ENCODE assay signal across 9 cellular contexts in genomic region chr16:54447606-54448440, GRCh38.
A peak's percentile ranks its signal among the peaks of the same experiment; 100 is the strongest.
DNase-seq lines count a peak whose midpoint lies in the region; ATAC-seq and TF ChIP-seq lines count a peak whose summit lies in the region.
"Had no signal": no experiment of that assay in that cellular context is flagged by ENCODE, and none has a peak within 500 bp of the region (broad histone marks: within the 10 kb centered on the region; RNA-seq: fewer than 3 reads in every experiment).

No MANE protein-coding gene starts in this region.

- peak overlapping the region in 2 of 3 experiments; percentile 12 to 72; a peak in 2 of 7 replicates for H3K27ac Mint-ChIP-seq in H9
- H3K27ac Mint-ChIP-seq: T-helper 2 cell treated with Interferon-gamma antibody and Interleukin-4, amounts not matched to agents 5 μg/mL and 100 μg/mL, for 36 hours had no signal

- POLR2A ChIA-PET in Panc1 (lab: Charles Lee) = no interaction called here

- no peak overlapping the region for H2BK20ac ChIP-seq in H9 (ENCODE audit: low read depth, low read length, poor library complexity, severe bottlenecking)

- H3K36me3 Mint-ChIP-seq in H9 (ENCODE audit: insufficient read depth in 1 of 3, low read depth in 3 of 3) = no peaks in the 10 kb centered on the region; a peak in 1 of 7 replicates

- H3K9me3 ChIP-seq in H9 (ENCODE audit: control insufficient read depth, low read depth, low read length) (no peaks in the 10 kb centered on the region), Panc1 (ENCODE audit: control insufficient read depth, insufficient read depth, low read depth, low read length) (no peaks in the 10 kb centered on the region)

- no peak overlapping the region; the same call in 1 of the 2 replicates for H3K14ac ChIP-seq in H9 (ENCODE audit: insufficient read depth, low read length)

- H2BK120ac ChIP-seq in H9 (ENCODE audit: low read depth, low read length, poor library complexity, severe bottlenecking) = no peak overlapping the region

- H3K9ac ChIP-seq in H9 (ENCODE audit: extremely low read depth, insufficient read length, low read length) = no peak overlapping the region

- H3K4me3 Mint-ChIP-seq in H9 = no peak overlapping the region
- H3K4me3 Mint-ChIP-seq: T-helper 2 cell treated with Interferon-gamma antibody and Interleukin-4, amounts not matched to agents 5 μg/mL and 100 μg/mL, for 36 hours had no signal

- DNase-seq in H9 = no peak
- peak; percentile 43 for DNase-seq in Panc1 (ENCODE audit: low read depth, low spot score)
- DNase-seq in renal cortical epithelial cell (ENCODE audit: low read depth) = peak; percentile 91
- no peak for DNase-seq in NCI-H1930 (lab: John Stamatoyannopoulos, UW)
- no peak for DNase-seq in NCI-H748 (lab: John Stamatoyannopoulos, UW; ENCODE audit: unreplicated experiment)
- DNase-seq in GM13976 (ENCODE audit: low spot score) = no peak
- DNase-seq: NCI-H1417 treated with DMSO at 0.1 percent for 48 hours had no signal

- intact Hi-C loops in Panc1 (cut with micrococcal nuclease; ENCODE audit: unreplicated experiment) = no loop called here

- H3K27ac ChIP-seq in H9 (ENCODE audit: insufficient read length, low read depth, low read length) (no peak overlapping the region), Panc1 (ENCODE audit: low read length) (no peak overlapping the region)

- no peaks in the 10 kb centered on the region; a peak in 3 of 5 replicates for H3K9me3 Mint-ChIP-seq in H9
- H3K9me3 Mint-ChIP-seq: T-helper 2 cell treated with Interferon-gamma antibody and Interleukin-4, amounts not matched to agents 5 μg/mL and 100 μg/mL, for 36 hours had no signal

- H3K23me2 ChIP-seq in H9 (ENCODE audit: insufficient read length, low read depth, low read length, poor library complexity, severe bottlenecking) = no peaks in the 10 kb centered on the region

- no peak overlapping the region for H2BK15ac ChIP-seq in H9 (ENCODE audit: low read depth, low read length)

- no peak for TF ChIP-seq CTCF in H9 (conservative IDR thresholded peaks at IDR 0.05)
- no peak for TF ChIP-seq CTCF in Panc1 (IDR thresholded peaks at IDR 0.05)
- TF ChIP-seq CTCF in GM13976 (IDR thresholded peaks at IDR 0.05; ENCODE audit: borderline replicate concordance, control extremely low read depth, extremely low read depth, insufficient read depth, missing control alignments) = no peak

- no peak overlapping the region for H3K4me3 ChIP-seq in Panc1 (ENCODE audit: low read depth in 2 of 2, low read length in 2 of 2)

- CTCF ChIA-PET in Panc1 (lab: Charles Lee) = interaction anchor here (0.6 kb wide), 1 partner anchor 61 kb away, joined by 4 read pairs; no protein-coding TSS in a partner anchor

- H3K4me1 Mint-ChIP-seq in H9 = peaks cover 1 to 4% of the 10 kb centered on the region in 2 experiments; a peak in 2 of 4 replicates

- peaks cover 3% of the 10 kb centered on the region for H3K27me3 Mint-ChIP-seq in H9 (ENCODE audit: low read depth)

- no peaks in the 10 kb centered on the region for H3K4me1 ChIP-seq in H9 (ENCODE audit: insufficient read depth, low read length)
- H3K4me1 ChIP-seq in Panc1 (ENCODE audit: control insufficient read depth, insufficient read depth, low read length) = no peaks in the 10 kb centered on the region

- H3K79me2 ChIP-seq in H9 (ENCODE audit: insufficient read depth, low read length) = no peaks in the 10 kb centered on the region

- no peaks in the 10 kb centered on the region for H3K27me3 ChIP-seq in H9 (ENCODE audit: insufficient read depth, low read length)
- no peaks in the 10 kb centered on the region for H3K27me3 ChIP-seq in Panc1 (ENCODE audit: control insufficient read depth, insufficient read depth, low read length)

- no peaks in the 10 kb centered on the region for H3K79me1 ChIP-seq in H9 (ENCODE audit: insufficient read depth, low read depth, low read length, poor library complexity, severe bottlenecking)

- no peak overlapping the region for H3K18ac ChIP-seq in H9 (ENCODE audit: insufficient read length, low read depth, low read length)

- in situ Hi-C loops in Panc1 (cut with HindIII; ENCODE audit: low pct_unique_long_range_greater_than_20kb, low sequenced_read_pairs) (no loop called here), GM13976 (cut with MboI; ENCODE audit: low sequenced_read_pairs, unreplicated experiment) (no loop called here)

- no peak overlapping the region for H3T11ph ChIP-seq in H9 (ENCODE audit: low read length)

- H2BK5ac ChIP-seq in H9 (ENCODE audit: insufficient read length, low read length) = no peak overlapping the region

- H4K20me1 ChIP-seq in H9 (ENCODE audit: control insufficient read depth, insufficient read depth, insufficient read length) = no peaks in the 10 kb centered on the region

- BruUV-seq in Panc1 (replicated peaks; lab: Mats Ljungman, UMichigan) = no TSS peak

- ATAC-seq in Panc1 (peak; percentile 82), esophagus mucosa (peak; percentile 75)

- no peak overlapping the region for H3K4ac ChIP-seq in H9 (ENCODE audit: low read depth, low read length)

- H3K4me2 ChIP-seq in H9 (ENCODE audit: insufficient read depth, insufficient read length, low read length) = no peak overlapping the region

- no peak overlapping the region for H4K91ac ChIP-seq in H9 (ENCODE audit: insufficient read length, low read depth, low read length)

- H3K36me3 ChIP-seq in Panc1 (ENCODE audit: control insufficient read depth, insufficient read depth, low read length) = no peaks in the 10 kb centered on the region

- H2AFZ ChIP-seq in H9 (ENCODE audit: low read length) = no peak overlapping the region

- no CpG with 5 or more reads among the region's 20 CpGs for WGBS in H9 (ENCODE audit: extremely low coverage, insufficient read length, low lambda C conversion rate)

- H3K56ac ChIP-seq in H9 (ENCODE audit: insufficient read length, low read depth, low read length) = no peak overlapping the region

- no peak overlapping the region for H2AK5ac ChIP-seq in H9 (ENCODE audit: insufficient read length, low read length)

- no peak overlapping the region for H3K23ac ChIP-seq in H9 (ENCODE audit: insufficient read length, low read depth, low read length)

- no peak overlapping the region for H2BK12ac ChIP-seq in H9 (ENCODE audit: insufficient read length, low read depth, low read length)

- no peak overlapping the region for H4K8ac ChIP-seq in H9 (replicated peaks; ENCODE audit: insufficient read length, low read depth, low read length)

- H4K5ac ChIP-seq in H9 (ENCODE audit: insufficient read length, low read depth, low read length) = no peak overlapping the region

Comparison
In these comparisons a context has a peak if more than half of its experiments do, and no peak if none do; other contexts are left out.
1. DNase-seq: peak in Panc1 (single experiment) and renal cortical epithelial cell (single experiment); none in H9 (single experiment), NCI-H1930 (0 of 2), NCI-H748 (single experiment) and GM13976 (single experiment).